Comparison of ENCODE assay signal across 1 cellular context in genomic region chr10:80320377-80320776, GRCh38.
TF ChIP-seq lines count a peak whose summit lies in the region.

No MANE protein-coding gene starts in this region.

TF ChIP-seq in HepG2, 621 proteins besides CTCF, POLR2A, EP300 and RAD21:
- TF ChIP-seq ZNF512B (CRISPR knock-in tag; IDR thresholded peaks at IDR 0.05; ENCODE audit: borderline replicate concordance) (0 out of 2 replicates have a peak, but pooled peaks have one; percentile 28), HDAC1 (CRISPR knock-in tag; IDR thresholded peaks at IDR 0.05) (peak; percentile 42; the same call in 1 of the 2 replicates), FOXP1 (IDR thresholded peaks at IDR 0.05) (peak; percentile 79), FOXP1 (CRISPR knock-in tag; IDR thresholded peaks at IDR 0.05) (peak; percentile 94), ELF4 (CRISPR knock-in tag; IDR thresholded peaks at IDR 0.05; ENCODE audit: borderline replicate concordance) (no peak), FOXP4 (CRISPR knock-in tag; IDR thresholded peaks at IDR 0.05) (peak; percentile 65), HDAC2 (CRISPR knock-in tag; IDR thresholded peaks at IDR 0.05) (0 out of 2 replicates have a peak, but pooled peaks have one; percentile 21), FOXA3 (CRISPR knock-in tag; IDR thresholded peaks at IDR 0.05) (peak; percentile 81), AKNA (CRISPR knock-in tag; IDR thresholded peaks at IDR 0.05; ENCODE audit: borderline replicate concordance) (no peak), GATAD2A (CRISPR knock-in tag; IDR thresholded peaks at IDR 0.05) (peak; percentile 66), ZBTB8A (CRISPR knock-in tag; IDR thresholded peaks at IDR 0.05; ENCODE audit: borderline replicate concordance, low read depth) (no peak), RXRB (CRISPR knock-in tag; IDR thresholded peaks at IDR 0.05; ENCODE audit: borderline replicate concordance) (0 out of 2 replicates have a peak, but pooled peaks have one; percentile 23), SOX13 (IDR thresholded peaks at IDR 0.05) (no peak), SOX13 (CRISPR knock-in tag; conservative IDR thresholded peaks at IDR 0.05 in 1 of 2, IDR thresholded peaks at IDR 0.05 in 1 of 2) (peak in 1 of 2 experiments; percentile 49; a peak in 1 of 4 replicates), PAXIP1 (CRISPR knock-in tag; conservative IDR thresholded peaks at IDR 0.05) (0 out of 2 replicates have a peak, but pooled peaks have one; percentile 46), FOXA1 (IDR thresholded peaks at IDR 0.05) (no peak), FOXA1 (CRISPR knock-in tag; IDR thresholded peaks at IDR 0.05) (peak; percentile 48; the same call in 1 of the 2 replicates), ZSCAN20 (CRISPR knock-in tag; IDR thresholded peaks at IDR 0.05; ENCODE audit: borderline replicate concordance) (no peak), NR2F6 (IDR thresholded peaks at IDR 0.05) (peak; percentile 57), NR2F6 (CRISPR knock-in tag; IDR thresholded peaks at IDR 0.05) (peak; percentile 48; the same call in 1 of the 2 replicates), SOX5 (CRISPR knock-in tag; IDR thresholded peaks at IDR 0.05; ENCODE audit: borderline replicate concordance) (0 out of 2 replicates have a peak, but pooled peaks have one; percentile 22), SP5 (CRISPR knock-in tag; IDR thresholded peaks at IDR 0.05; ENCODE audit: borderline replicate concordance, low read depth) (peak; percentile 55), CBX5 (CRISPR knock-in tag; IDR thresholded peaks at IDR 0.05; ENCODE audit: borderline replicate concordance) (no peak), SP2 (CRISPR knock-in tag; IDR thresholded peaks at IDR 0.05) (no peak), NR2F2 (IDR thresholded peaks at IDR 0.05; ENCODE audit: borderline replicate concordance, low read depth) (peak; percentile 58; the same call in 1 of the 2 replicates), RARA (CRISPR knock-in tag; IDR thresholded peaks at IDR 0.05) (0 out of 2 replicates have a peak, but pooled peaks have one; percentile 11), ZNF816 (CRISPR knock-in tag; IDR thresholded peaks at IDR 0.05; ENCODE audit: borderline replicate concordance) (no peak), ZNF143 (CRISPR knock-in tag; IDR thresholded peaks at IDR 0.05) (0 out of 2 replicates have a peak, but pooled peaks have one; percentile 43), SOX6 (IDR thresholded peaks at IDR 0.05) (no peak), SOX6 (CRISPR knock-in tag; IDR thresholded peaks at IDR 0.05) (peak; percentile 60), NR2F1 (CRISPR knock-in tag; IDR thresholded peaks at IDR 0.05) (peak; percentile 39 to 80; a peak in 2 of 4 replicates), ZMYM4 (CRISPR knock-in tag; IDR thresholded peaks at IDR 0.05) (peak; percentile 32; the same call in 1 of the 2 replicates), ZNF605 (CRISPR knock-in tag; IDR thresholded peaks at IDR 0.05) (0 out of 2 replicates have a peak, but pooled peaks have one; percentile 21), ZBTB14 (CRISPR knock-in tag; IDR thresholded peaks at IDR 0.05) (no peak), MIXL1 (CRISPR knock-in tag; IDR thresholded peaks at IDR 0.05) (peak; percentile 61), ZMYM3 (CRISPR knock-in tag; IDR thresholded peaks at IDR 0.05) (peak; percentile 32; the same call in 1 of the 2 replicates), ARID5B (CRISPR knock-in tag; IDR thresholded peaks at IDR 0.05) (peak; percentile 59), PPARG (CRISPR knock-in tag; conservative IDR thresholded peaks at IDR 0.05) (peak; percentile 61; the same call in 1 of the 2 replicates)
